ENCODE assay signal across 1 cellular context in the genomic region with DNA sequence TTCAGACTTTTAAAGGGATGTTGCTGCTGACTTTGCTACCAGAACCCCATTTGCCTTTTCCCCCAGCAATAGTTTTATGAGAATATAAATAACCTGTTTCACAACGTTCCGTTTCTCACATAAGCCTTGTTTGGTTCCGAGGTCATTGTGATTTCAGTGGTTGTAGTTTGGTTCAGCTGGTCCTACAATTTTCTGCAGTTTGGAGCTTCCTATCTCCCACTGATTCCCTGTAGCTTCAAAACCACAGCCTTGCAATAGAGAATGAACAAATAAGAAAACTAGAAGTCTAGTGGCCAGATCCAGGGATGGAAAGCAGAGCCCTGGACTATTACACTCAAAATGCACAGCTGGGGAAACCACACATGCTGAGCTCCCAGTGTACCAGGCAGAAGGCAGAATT.
TF ChIP-seq lines count a peak whose summit lies in the region.

No MANE protein-coding gene starts in this region.

TF ChIP-seq in IMR-90, 13 proteins besides CTCF, POLR2A, EP300 and RAD21:
- TF ChIP-seq FOS (IDR thresholded peaks at IDR 0.05; ENCODE audit: low read depth, low read length) (no peak), MAFK (IDR thresholded peaks at IDR 0.05; ENCODE audit: low read depth, low read length) (no peak), SMC3 (IDR thresholded peaks at IDR 0.05; ENCODE audit: low read depth, low read length) (no peak), CHD1 (IDR thresholded peaks at IDR 0.05; ENCODE audit: low read depth, low read length) (no peak), MXI1 (IDR thresholded peaks at IDR 0.05; ENCODE audit: borderline replicate concordance, low read depth, low read length) (no peak), RCOR1 (IDR thresholded peaks at IDR 0.05; ENCODE audit: insufficient replicate concordance, low read length) (no peak), MAZ (IDR thresholded peaks at IDR 0.05; ENCODE audit: borderline replicate concordance, low read depth, low read length) (no peak), CEBPB (IDR thresholded peaks at IDR 0.05; ENCODE audit: low read depth, low read length) (no peak), NFE2L2 (IDR thresholded peaks at IDR 0.05; ENCODE audit: low read depth, low read length) (no peak), RFX5 (IDR thresholded peaks at IDR 0.05; ENCODE audit: low read depth, low read length) (no peak), BHLHE40 (IDR thresholded peaks at IDR 0.05; ENCODE audit: low read depth, low read length) (no peak)
- TF ChIP-seq, protein P1, sequence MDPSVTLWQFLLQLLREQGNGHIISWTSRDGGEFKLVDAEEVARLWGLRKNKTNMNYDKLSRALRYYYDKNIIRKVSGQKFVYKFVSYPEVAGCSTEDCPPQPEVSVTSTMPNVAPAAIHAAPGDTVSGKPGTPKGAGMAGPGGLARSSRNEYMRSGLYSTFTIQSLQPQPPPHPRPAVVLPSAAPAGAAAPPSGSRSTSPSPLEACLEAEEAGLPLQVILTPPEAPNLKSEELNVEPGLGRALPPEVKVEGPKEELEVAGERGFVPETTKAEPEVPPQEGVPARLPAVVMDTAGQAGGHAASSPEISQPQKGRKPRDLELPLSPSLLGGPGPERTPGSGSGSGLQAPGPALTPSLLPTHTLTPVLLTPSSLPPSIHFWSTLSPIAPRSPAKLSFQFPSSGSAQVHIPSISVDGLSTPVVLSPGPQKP (IDR thresholded peaks at IDR 0.05; ENCODE audit: borderline replicate concordance, low read depth, low read length): no peak
- TF ChIP-seq, protein P2, sequence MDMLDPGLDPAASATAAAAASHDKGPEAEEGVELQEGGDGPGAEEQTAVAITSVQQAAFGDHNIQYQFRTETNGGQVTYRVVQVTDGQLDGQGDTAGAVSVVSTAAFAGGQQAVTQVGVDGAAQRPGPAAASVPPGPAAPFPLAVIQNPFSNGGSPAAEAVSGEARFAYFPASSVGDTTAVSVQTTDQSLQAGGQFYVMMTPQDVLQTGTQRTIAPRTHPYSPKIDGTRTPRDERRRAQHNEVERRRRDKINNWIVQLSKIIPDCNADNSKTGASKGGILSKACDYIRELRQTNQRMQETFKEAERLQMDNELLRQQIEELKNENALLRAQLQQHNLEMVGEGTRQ (IDR thresholded peaks at IDR 0.05; ENCODE audit: low read depth, low read length): no peak
TF ChIP-seq in IMR-90: peak in this region for 0.
